1 cellular context compared by ENCODE assay signal in the genomic region with DNA sequence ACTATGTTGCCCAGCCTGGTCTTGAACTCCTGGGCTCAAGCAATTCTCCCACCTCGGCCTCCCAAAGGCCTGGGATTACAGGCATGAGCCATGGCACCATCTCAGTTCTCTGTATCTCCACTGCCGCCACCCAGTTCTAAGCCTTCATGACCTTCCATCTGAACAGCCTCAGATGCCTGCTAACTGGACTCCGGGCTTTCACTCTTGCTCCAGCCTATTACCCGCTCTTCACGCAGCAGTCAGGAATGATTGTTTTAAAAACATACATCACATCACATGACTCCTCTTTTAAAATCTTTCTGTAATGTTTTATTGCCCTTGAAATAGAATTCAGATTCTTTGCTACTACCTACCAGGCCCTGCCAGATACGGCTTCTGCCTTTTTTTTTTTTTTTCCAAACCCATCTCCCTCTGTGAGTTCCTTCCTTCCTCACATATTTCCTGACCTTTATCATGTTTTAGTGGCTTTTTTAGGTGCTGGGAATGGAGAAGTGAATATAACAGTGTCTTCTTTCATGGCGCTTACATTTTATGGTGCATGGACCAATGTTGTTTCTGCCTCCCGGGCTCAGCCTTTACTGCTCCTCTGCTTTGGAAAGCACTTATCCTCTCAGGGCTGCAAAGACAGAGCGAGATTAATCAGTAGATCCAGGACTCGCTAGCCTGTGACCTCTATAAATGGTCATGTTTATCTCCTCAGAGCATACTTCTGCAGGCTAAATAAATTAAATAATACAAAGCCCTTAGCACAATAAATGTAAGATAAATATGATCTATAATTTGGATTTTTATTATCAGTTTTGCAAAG.
A peak's percentile ranks its signal among the peaks of the same experiment; 100 is the strongest.
TF ChIP-seq lines count a peak whose summit lies in the region.

No MANE protein-coding gene starts in this region.

TF ChIP-seq in HepG2, 621 proteins besides CTCF, POLR2A, EP300 and RAD21:
- no peak for TF ChIP-seq GATA4 (IDR thresholded peaks at IDR 0.05; ENCODE audit: borderline replicate concordance, low read depth)
- TF ChIP-seq, protein P1, sequence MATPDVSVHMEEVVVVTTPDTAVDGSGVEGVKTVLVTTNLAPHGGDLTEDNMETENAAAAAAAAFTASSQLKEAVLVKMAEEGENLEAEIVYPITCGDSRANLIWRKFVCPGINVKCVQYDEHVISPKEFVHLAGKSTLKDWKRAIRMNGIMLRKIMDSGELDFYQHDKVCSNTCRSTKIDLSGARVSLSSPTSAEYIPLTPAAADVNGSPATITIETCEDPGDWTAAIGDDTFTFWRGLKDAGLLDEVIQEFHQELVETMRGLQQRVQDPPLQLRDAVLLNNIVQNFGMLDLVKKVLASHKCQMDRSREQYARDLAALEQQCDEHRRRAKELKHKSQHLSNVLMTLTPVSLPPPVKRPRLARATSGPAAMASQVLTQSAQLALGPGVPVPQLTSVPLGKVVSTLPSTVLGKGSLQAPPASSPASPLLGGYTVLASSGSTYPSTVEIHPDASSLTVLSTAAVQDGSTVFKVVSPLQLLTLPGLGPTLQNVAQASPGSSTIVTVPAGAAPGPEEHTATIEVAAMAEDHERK (CRISPR knock-in tag; IDR thresholded peaks at IDR 0.05; ENCODE audit: low read depth), result no peak
- peak; percentile 57; the same call in 1 of the 2 replicates for TF ChIP-seq PRDM15 (CRISPR knock-in tag; IDR thresholded peaks at IDR 0.05)
- TF ChIP-seq RARA (CRISPR knock-in tag; IDR thresholded peaks at IDR 0.05), result no peak
